In the genomic region with DNA sequence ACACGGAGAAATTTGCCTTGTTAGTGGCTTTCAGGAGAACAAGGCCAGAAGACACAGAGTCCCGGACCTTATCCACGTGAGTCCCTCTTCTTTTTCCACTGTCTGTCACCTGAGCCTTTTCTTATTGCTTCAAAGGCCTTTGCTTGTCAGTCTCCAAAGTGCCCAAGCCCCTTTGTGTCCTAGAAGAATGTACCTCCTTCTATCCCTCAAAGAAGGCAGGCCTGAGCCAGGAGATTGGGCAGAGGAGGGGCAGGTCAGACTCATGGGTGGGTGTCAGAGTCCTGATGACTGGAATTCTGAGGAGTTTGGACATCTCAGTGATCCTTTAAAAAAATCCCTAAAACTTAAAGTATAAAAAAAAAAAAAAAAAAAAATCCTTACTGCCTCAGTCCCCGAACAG, we compare ENCODE assay signal across 6 cellular contexts.
"Had no signal": no experiment of that assay in that cellular context is flagged by ENCODE, and none has a peak within 500 bp of the region (broad histone marks: within the 10 kb centered on the region; RNA-seq: fewer than 3 reads in every experiment).

No MANE protein-coding gene starts in this region.

- H3K4me1 ChIP-seq: HAP-1 had no signal

- H3K36me3 ChIP-seq: HAP-1 had no signal

- H3K27ac ChIP-seq: HL-60 had no signal

- ATAC-seq: K562 had no signal

- DNase-seq: GOT3, H7, IMR-90 had no signal

- H3K4me3 ChIP-seq: HAP-1, K562 had no signal

- H3K9me3 ChIP-seq: HAP-1 had no signal
